Comparison of ENCODE assay signal across 11 cellular contexts in genomic region chr15:57345584-57345983, GRCh38. TPM values are rescaled to one million over a fixed set of nuclear protein-coding genes. Genes with fewer than 3 reads are reported as not detected.
A peak's percentile ranks its signal among the peaks of the same experiment; 100 is the strongest.
DNase-seq lines count a peak whose midpoint lies in the region; ATAC-seq and TF ChIP-seq lines count a peak whose summit lies in the region.
"Had no signal": no experiment of that assay in that cellular context is flagged by ENCODE, and none has a peak within 500 bp of the region (broad histone marks: within the 10 kb centered on the region; RNA-seq: fewer than 3 reads in every experiment).

No MANE protein-coding gene starts in this region.

- H3K4me2 ChIP-seq in IMR-90 (ENCODE audit: low read depth, low read length) = no peak overlapping the region
- no peak overlapping the region for H3K4me2 ChIP-seq in mesendoderm (ENCODE audit: low read length)
- H3K4me2 ChIP-seq in neuronal stem cell (ENCODE audit: insufficient read depth, low read length, poor library complexity, severe bottlenecking) = no peak overlapping the region

- H4K8ac ChIP-seq in IMR-90 (ENCODE audit: low read depth in 2 of 2, low read length in 2 of 2) (no peak overlapping the region), mesendoderm (ENCODE audit: low read depth, low read length) (no peak overlapping the region), neuronal stem cell (ENCODE audit: low read depth, low read length) (no peak overlapping the region)

- H3K27me3 Mint-ChIP-seq in brain = peaks cover 6% of the 10 kb centered on the region

- H3K9ac ChIP-seq in IMR-90 (ENCODE audit: low read depth, low read length) (no peak overlapping the region), mesendoderm (ENCODE audit: low read length) (no peak overlapping the region), neuronal stem cell (ENCODE audit: low read depth, low read length, poor library complexity) (no peak overlapping the region)

- no TSS peak for BruUV-seq in IMR-90 (replicated peaks; lab: Mats Ljungman, UMichigan)

- H3K27ac ChIP-seq in IMR-90 (ENCODE audit: insufficient read depth, low read length) = no peak overlapping the region
- no peak overlapping the region for H3K27ac ChIP-seq in mesendoderm (ENCODE audit: low read depth, low read length)
- H3K27ac ChIP-seq in neuronal stem cell (replicated peaks; ENCODE audit: low read length) = no peak overlapping the region
- H3K27ac ChIP-seq: ascending aorta, RWPE1, tibial nerve had no signal

- H3K9me3 Mint-ChIP-seq in brain = peaks cover 3 to 15% (median 6%) of the 10 kb centered on the region in 5 experiments

- no peak overlapping the region for H2AFZ ChIP-seq in IMR-90 (replicated peaks; ENCODE audit: low read length, poor library complexity)
- no peak overlapping the region for H2AFZ ChIP-seq in neuronal stem cell (ENCODE audit: low read length)

- H2BK15ac ChIP-seq in IMR-90 (ENCODE audit: low read depth, low read length) = no peak overlapping the region
- no peak overlapping the region for H2BK15ac ChIP-seq in mesendoderm (replicated peaks; ENCODE audit: low read depth)
- H2BK15ac ChIP-seq in neuronal stem cell (ENCODE audit: low read length) = no peak overlapping the region

- intact Hi-C loops in IMR-90 (cut with micrococcal nuclease) = loop anchor here (10.0 kb wide), 1 partner anchor 519 kb away; no protein-coding TSS in a partner anchor

- no peaks in the 10 kb centered on the region for H4K20me1 ChIP-seq in IMR-90 (ENCODE audit: insufficient read depth, low read length)

- H2AK9ac ChIP-seq in IMR-90 (replicated peaks; ENCODE audit: low read depth, low read length, poor library complexity) = peak overlapping the region; percentile 40

- no peak for ATAC-seq in IMR-90 (ENCODE audit: low read depth)
- ATAC-seq in HG03045 (IDR thresholded peaks at IDR 0.05; ENCODE audit: unreplicated experiment) = no peak

- TF ChIP-seq CTCF in IMR-90 (conservative IDR thresholded peaks at IDR 0.05; ENCODE audit: low read depth, low read length) (0 out of 2 replicates have a peak, but pooled peaks have one; percentile 18), brain (conservative IDR thresholded peaks at IDR 0.05) (peak; percentile 28 to 37)

- H2BK120ac ChIP-seq in IMR-90 (ENCODE audit: low read depth, low read length) = no peak overlapping the region
- H2BK120ac ChIP-seq in mesendoderm (ENCODE audit: low read depth, low read length) = no peak overlapping the region
- H2BK120ac ChIP-seq in neuronal stem cell (ENCODE audit: low read depth, low read length) = no peak overlapping the region

- WGBS in IMR-90 (ENCODE audit: extremely low coverage in 2 of 2, insufficient read length in 1 of 2), 2 experiments = 80% methylated on average over 2 of the region's 5 CpGs; no CpG with 5 or more reads in 1 of the 2 experiments
- no CpG with 5 or more reads among the region's 5 CpGs for WGBS in mesendoderm (ENCODE audit: extremely low coverage, insufficient coverage, low lambda C conversion rate)
- WGBS in neuronal stem cell (ENCODE audit: extremely low coverage in 2 of 2, insufficient read length in 2 of 2, insufficient replicate concordance in 1 of 2), 2 donors = no CpG with 5 or more reads among the region's 5 CpGs

- H3K27ac Mint-ChIP-seq in brain = peak overlapping the region in 1 of 5 experiments; percentile 1

- H3K9me3 ChIP-seq in IMR-90 (ENCODE audit: control insufficient read depth, insufficient read depth, low read length) = peaks cover 3% of the 10 kb centered on the region; the same call in 1 of the 2 replicates
- H3K9me3 ChIP-seq in neuronal stem cell (replicated peaks in 1 of 2; ENCODE audit: control insufficient read depth in 2 of 2, insufficient read depth in 1 of 2, low read depth in 1 of 2, low read length in 2 of 2) = peaks cover 0 to 3% of the 10 kb centered on the region in 2 donors
- H3K9me3 ChIP-seq: ascending aorta, tibial nerve had no signal

- no peak overlapping the region for H3K4me3 ChIP-seq in IMR-90 (ENCODE audit: insufficient read depth, low read depth, low read length)
- no peak overlapping the region for H3K4me3 ChIP-seq in mesendoderm (ENCODE audit: low read length)
- no peak overlapping the region for H3K4me3 ChIP-seq in neuronal stem cell (ENCODE audit: low read length in 2 of 2)
- H3K4me3 ChIP-seq: ascending aorta, tibial nerve had no signal

- H3K79me2 ChIP-seq in mesendoderm (ENCODE audit: control insufficient read depth, insufficient read depth, low read length) = no peaks in the 10 kb centered on the region

- H3K4me1 ChIP-seq in IMR-90 (ENCODE audit: control insufficient read depth, insufficient read depth, low read length) (no peaks in the 10 kb centered on the region), mesendoderm (ENCODE audit: control insufficient read depth, low read depth, low read length) (no peaks in the 10 kb centered on the region), neuronal stem cell (ENCODE audit: control insufficient read depth in 2 of 2, insufficient read depth in 1 of 2, low read depth in 1 of 2, low read length in 2 of 2) (peaks cover 5% of the 10 kb centered on the region in 2 donors)
- H3K4me1 ChIP-seq: ascending aorta, tibial nerve had no signal

- H3K36me3 ChIP-seq in IMR-90 (ENCODE audit: control insufficient read depth, insufficient read depth, low read length) (no peaks in the 10 kb centered on the region), mesendoderm (ENCODE audit: control insufficient read depth, insufficient read depth, low read length) (no peaks in the 10 kb centered on the region), neuronal stem cell (replicated peaks in 1 of 2; ENCODE audit: control insufficient read depth in 2 of 2, insufficient read depth in 2 of 2, low read length in 2 of 2) (no peaks in the 10 kb centered on the region)
- H3K36me3 ChIP-seq: ascending aorta, tibial nerve had no signal

- DNase-seq in NCI-H1417 (lab: John Stamatoyannopoulos, UW) = peak in 2 of 3 experiments; percentile 32 to 59
- DNase-seq in NCI-H1417 treated with DMSO at 0.1 percent for 48 hours (lab: John Stamatoyannopoulos, UW) = no peak
- no peak for DNase-seq in IMR-90
- DNase-seq in mesendoderm = peak; percentile 92
- no peak for DNase-seq in neuronal stem cell (ENCODE audit: low spot score)
- no peak for DNase-seq in NCI-H1436 treated with DMSO at 0.1 percent for 48 hours (lab: John Stamatoyannopoulos, UW)

- TF ChIP-seq POLR2A in IMR-90 (IDR thresholded peaks at IDR 0.05; ENCODE audit: low read depth, low read length) = no peak

- peak; percentile 27; the same call in 1 of the 2 replicates for TF ChIP-seq RAD21 in IMR-90 (IDR thresholded peaks at IDR 0.05; ENCODE audit: low read length)

- H3K23ac ChIP-seq in IMR-90 (ENCODE audit: low read depth, low read length) (no peak overlapping the region), mesendoderm (ENCODE audit: low read length) (no peak overlapping the region), neuronal stem cell (ENCODE audit: low read depth, low read length, poor library complexity) (no peak overlapping the region)

- CTCF ChIA-PET in IMR-90 (lab: Yijun Ruan, JAX) = interaction anchor here (0.6 to 4.6 kb wide), 4 partner anchors 95 to 196 kb away, joined by 3 to 29 read pairs (median 3); no protein-coding TSS in a partner anchor

- H2BK20ac ChIP-seq in IMR-90 (ENCODE audit: low read depth, low read length) = no peak overlapping the region

- no peak overlapping the region for H3K4ac ChIP-seq in IMR-90 (ENCODE audit: low read depth, low read length)
- no peak overlapping the region for H3K4ac ChIP-seq in mesendoderm (ENCODE audit: low read depth, low read length)
- H3K4ac ChIP-seq in neuronal stem cell (ENCODE audit: low read length) = no peak overlapping the region

- POLR2A ChIA-PET in IMR-90 (lab: Charles Lee; ENCODE audit: unreplicated experiment) = no interaction called here

- H4K91ac ChIP-seq in IMR-90 (ENCODE audit: insufficient read depth, low read depth, low read length) (no peak overlapping the region), neuronal stem cell (ENCODE audit: low read depth, low read length, poor library complexity) (no peak overlapping the region)

- H3K36me3 Mint-ChIP-seq in brain = peaks cover 6% of the 10 kb centered on the region

- peaks cover 5% of the 10 kb centered on the region; the same call in 1 of the 2 replicates for H3K27me3 ChIP-seq in IMR-90 (ENCODE audit: control insufficient read depth, insufficient read depth, low read length)
- H3K27me3 ChIP-seq in mesendoderm (ENCODE audit: insufficient read depth, low read length, poor library complexity) = no peaks in the 10 kb centered on the region
- no peaks in the 10 kb centered on the region for H3K27me3 ChIP-seq in neuronal stem cell (ENCODE audit: control insufficient read depth in 3 of 3, insufficient read depth in 3 of 3, low read depth in 1 of 3, low read length in 3 of 3)
- H3K27me3 ChIP-seq: ascending aorta, tibial nerve had no signal

- dilution Hi-C loops in IMR-90 (cut with HindIII; ENCODE audit: low sequenced_read_pairs, unreplicated experiment) = loop anchor here (25.0 kb wide), 1 partner anchor 192 kb away; no protein-coding TSS in a partner anchor

- H2AK5ac ChIP-seq in IMR-90 (ENCODE audit: low read depth, low read length) = no peak overlapping the region
- H2AK5ac ChIP-seq in mesendoderm (ENCODE audit: low read length) = no peak overlapping the region
- no peak overlapping the region for H2AK5ac ChIP-seq in neuronal stem cell (ENCODE audit: low read depth, low read length)

- H3K4me1 Mint-ChIP-seq in brain = peaks cover 16% of the 10 kb centered on the region

- H3K56ac ChIP-seq in IMR-90 (ENCODE audit: extremely low read depth, insufficient read depth, low read length) (no peak overlapping the region), mesendoderm (ENCODE audit: low read length) (no peak overlapping the region)

- H3K4me3 Mint-ChIP-seq in brain = no peak overlapping the region

- H2BK5ac ChIP-seq in IMR-90 (ENCODE audit: low read depth, low read length, poor library complexity, severe bottlenecking) (no peak overlapping the region), mesendoderm (ENCODE audit: low read length) (no peak overlapping the region), neuronal stem cell (ENCODE audit: low read length) (no peak overlapping the region)

- H3K79me1 ChIP-seq in IMR-90 (ENCODE audit: low read depth in 1 of 2, low read length in 2 of 2) (no peaks in the 10 kb centered on the region), mesendoderm (ENCODE audit: low read length) (no peaks in the 10 kb centered on the region), neuronal stem cell (ENCODE audit: low read depth, low read length) (no peaks in the 10 kb centered on the region)

- H4K5ac ChIP-seq in IMR-90 (ENCODE audit: low read depth, low read length) (no peak overlapping the region), mesendoderm (ENCODE audit: low read length) (no peak overlapping the region)

- H2BK12ac ChIP-seq in neuronal stem cell (ENCODE audit: low read length) = no peak overlapping the region

- H3K9me1 ChIP-seq in IMR-90 (ENCODE audit: insufficient read depth, low read length) = no peaks in the 10 kb centered on the region

- in situ Hi-C loops in IMR-90 (cut with MboI; ENCODE audit: low sequenced_read_pairs) = no loop called here

- H3K14ac ChIP-seq in IMR-90 (replicated peaks; ENCODE audit: low read depth, low read length) (no peak overlapping the region), neuronal stem cell (ENCODE audit: low read length) (no peak overlapping the region)

- H3K18ac ChIP-seq in IMR-90 (ENCODE audit: low read depth, low read length) (no peak overlapping the region), mesendoderm (ENCODE audit: low read length) (peak overlapping the region; percentile 64), neuronal stem cell (ENCODE audit: low read length) (no peak overlapping the region)

RNA-seq across cellular contexts. Expression of gene CGNL1, which starts 30.7 kb away (rescaled TPM):
- under 0.01 and 0.18 TPM in 2 replicates for total RNA-seq in IMR-90 (2012; rRNA removed)
- polyA plus RNA-seq in IMR-90 (2012; rRNA removed) = 0.03 and 0.07 TPM in 2 replicates
- polyA plus RNA-seq in IMR-90 (2012; cell fraction: cytosol; rRNA removed) = 0.02 TPM in 2 replicates
- polyA plus RNA-seq in IMR-90 (2012; cell fraction: nucleus; rRNA removed; ENCODE audit: low replicate concordance) = 0.05 and 0.09 TPM in 2 replicates
- 9.1 TPM for polyA plus RNA-seq in brain (ENCODE audit: insufficient read depth, low read depth, low replicate concordance)
- polyA plus RNA-seq in mesendoderm (2013, experiment 1 of 2) = 8.1 TPM
- polyA plus RNA-seq in mesendoderm (2013, experiment 2 of 2) = 8.8 TPM
- 2.3 TPM for polyA plus RNA-seq in neuronal stem cell (2013, experiment 1 of 2)
- polyA plus RNA-seq in neuronal stem cell (2013, experiment 2 of 2) = 2.3 TPM

Comparison
In these comparisons a context has a peak if more than half of its experiments do, and no peak if none do; other contexts are left out.
1. DNase-seq: peak in NCI-H1417 (2 of 3) and mesendoderm (single experiment); none in NCI-H1417 treated with DMSO at 0.1 percent for 48 hours (single experiment), IMR-90 (single experiment), neuronal stem cell (single experiment) and NCI-H1436 treated with DMSO at 0.1 percent for 48 hours (single experiment).